Comparison of ENCODE assay signal across 8 cellular contexts in the genomic region with DNA sequence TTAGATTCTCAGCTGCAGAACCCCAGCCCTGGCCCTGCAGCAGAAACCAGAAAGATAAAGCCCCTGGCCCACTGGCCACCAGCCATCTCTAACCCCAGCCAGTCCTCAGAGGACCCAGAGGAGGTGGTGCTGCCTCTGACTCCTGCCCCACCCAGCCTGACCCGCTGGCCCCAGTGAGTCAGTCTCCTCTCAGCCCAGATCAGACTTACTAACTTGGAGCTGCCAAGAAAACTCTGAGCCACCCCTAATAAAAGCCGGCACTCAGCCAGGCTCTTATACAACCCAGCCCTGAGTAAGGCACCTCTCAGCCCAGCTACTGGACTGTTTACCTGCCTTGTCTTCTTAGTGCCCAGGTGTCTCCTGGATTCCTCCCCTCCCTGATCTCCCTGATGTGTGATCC. TPM values are rescaled to one million over a fixed set of nuclear protein-coding genes. Genes with fewer than 3 reads are reported as not detected.
DNase-seq lines count a peak whose midpoint lies in the region; ATAC-seq and TF ChIP-seq lines count a peak whose summit lies in the region.

No MANE protein-coding gene starts in this region.

- H3K79me2 ChIP-seq in smooth muscle cell (ENCODE audit: low read depth): no peaks in the 10 kb centered on the region

- TF ChIP-seq CTCF in ascending aorta (IDR thresholded peaks at IDR 0.05) (no peak), smooth muscle cell (IDR thresholded peaks at IDR 0.05; ENCODE audit: borderline replicate concordance, insufficient read depth, poor library complexity, severe bottlenecking) (no peak), GM13977 (IDR thresholded peaks at IDR 0.05; ENCODE audit: extremely low read depth, insufficient read depth, missing control alignments) (no peak)

- in situ Hi-C loops in GM13977 (cut with MboI; ENCODE audit: low pct_unique_long_range_greater_than_20kb, low sequenced_read_pairs, unreplicated experiment): no loop called here

- H3K9me3 ChIP-seq in ascending aorta (no peaks in the 10 kb centered on the region), right cardiac atrium (ENCODE audit: control insufficient read depth, low read length) (no peaks in the 10 kb centered on the region), smooth muscle cell (replicated peaks; ENCODE audit: low read depth) (no peaks in the 10 kb centered on the region)

- H3K27ac ChIP-seq in ascending aorta (peak overlapping the region; percentile 84 to 86), right cardiac atrium (ENCODE audit: low read length) (peak overlapping the region; percentile 84), smooth muscle cell (ENCODE audit: low read depth) (no peak overlapping the region)

- no peaks in the 10 kb centered on the region for H3F3A ChIP-seq in smooth muscle cell (ENCODE audit: low read depth)

- no peak overlapping the region for H3K9ac ChIP-seq in smooth muscle cell (ENCODE audit: low read depth)

- DNase-seq in HCEC 1CT (peak; percentile 76), ascending aorta (ENCODE audit: low spot score in 2 of 2) (peak; percentile 78 to 95), right cardiac atrium (peak; percentile 93 to 95 (median 94)), smooth muscle cell (lab: John Stamatoyannopoulos, UW; ENCODE audit: unreplicated experiment) (peak; percentile 9), GM13977 (ENCODE audit: low spot score) (no peak)

- H3K4me3 ChIP-seq in ascending aorta (no peak overlapping the region), right cardiac atrium (ENCODE audit: low read length) (no peak overlapping the region), smooth muscle cell (no peak overlapping the region)

- intact Hi-C loops in ascending aorta (cut with DNase I): loop anchor here (5.0 to 10.0 kb wide), 5 partner anchors 40 to 602 kb away; no protein-coding TSS in a partner anchor
- intact Hi-C loops in right cardiac atrium (cut with DNase I): loop anchor here in 1 of 4 donors (10.0 kb wide), 1 partner anchor 362 kb away; no protein-coding TSS in a partner anchor

- H3K4me1 ChIP-seq in ascending aorta (peaks cover 10 to 37% of the 10 kb centered on the region in 2 donors), right cardiac atrium (ENCODE audit: control insufficient read depth, insufficient read depth, low read length) (peaks cover 6% of the 10 kb centered on the region), smooth muscle cell (ENCODE audit: low read depth) (no peaks in the 10 kb centered on the region)

- H2AFZ ChIP-seq in smooth muscle cell (ENCODE audit: low read depth): no peak overlapping the region

- peak; percentile 93 to 95 for ATAC-seq in right cardiac atrium
- no peak for ATAC-seq in GM21367 (IDR thresholded peaks at IDR 0.05; ENCODE audit: unreplicated experiment)
- no peak for ATAC-seq in GM18520 (IDR thresholded peaks at IDR 0.05; ENCODE audit: unreplicated experiment)
- ATAC-seq in HG03196 (IDR thresholded peaks at IDR 0.05; ENCODE audit: unreplicated experiment): no peak

- no peaks in the 10 kb centered on the region for H4K20me1 ChIP-seq in smooth muscle cell (ENCODE audit: low read depth)

- no peaks in the 10 kb centered on the region for H3K36me3 ChIP-seq in ascending aorta
- no peaks in the 10 kb centered on the region for H3K36me3 ChIP-seq in smooth muscle cell (ENCODE audit: low read depth)

- H3K27me3 ChIP-seq in ascending aorta (no peaks in the 10 kb centered on the region), right cardiac atrium (ENCODE audit: control insufficient read depth, insufficient read depth) (no peaks in the 10 kb centered on the region), smooth muscle cell (ENCODE audit: low read depth) (no peaks in the 10 kb centered on the region)

- no peak overlapping the region for H3K4me2 ChIP-seq in smooth muscle cell

- whole genome bisulfite sequencing in right cardiac atrium: 29% methylated on average over 2 of the region's 2 CpGs
- whole genome bisulfite sequencing in smooth muscle cell (ENCODE audit: low lambda C conversion rate): 3% methylated on average over 2 of the region's 2 CpGs

RNA-seq across cellular contexts. Expression of a gene that starts 2.0 kb away (rescaled TPM):
- not detected for total RNA-seq in ascending aorta
- total RNA-seq in right cardiac atrium: under 1 TPM; 0.14 to 0.21 (median 0.18) TPM
- polyA plus RNA-seq in right cardiac atrium: 0.07 TPM
- 0.22 TPM in 2 replicates for total RNA-seq in smooth muscle cell
- not detected in 2 replicates for polyA plus RNA-seq in smooth muscle cell

Comparison
In these comparisons a context has a peak if more than half of its experiments do, and no peak if none do; other contexts are left out.
1. ATAC-seq: peak in right cardiac atrium (2 of 2); none in GM21367 (single experiment), GM18520 (single experiment) and HG03196 (single experiment).